9 cellular contexts compared by ENCODE assay signal in the genomic region with DNA sequence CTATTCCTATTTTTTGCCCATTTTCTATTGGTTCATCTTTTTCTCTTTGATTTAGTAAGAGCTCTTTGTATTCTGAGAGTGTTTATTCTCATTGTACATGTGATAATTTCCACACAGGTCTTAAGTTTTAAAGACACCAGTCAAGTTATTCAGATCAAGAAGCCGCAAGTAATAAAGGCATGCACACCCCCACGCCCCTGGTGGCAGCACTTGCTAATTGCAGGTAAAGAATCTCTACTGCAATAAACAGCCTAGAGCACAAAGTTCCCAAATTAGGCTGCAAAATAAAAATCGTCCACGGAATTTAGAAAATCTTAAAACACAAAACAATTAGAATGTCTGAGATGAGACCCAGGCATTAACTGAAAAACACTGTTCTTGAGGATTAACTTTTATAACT. TPM values are rescaled to one million over a fixed set of nuclear protein-coding genes. Genes with fewer than 3 reads are reported as not detected.
DNase-seq lines count a peak whose midpoint lies in the region; ATAC-seq and TF ChIP-seq lines count a peak whose summit lies in the region.
"Had no signal": no experiment of that assay in that cellular context is flagged by ENCODE, and none has a peak within 500 bp of the region (broad histone marks: within the 10 kb centered on the region; RNA-seq: fewer than 3 reads in every experiment).

No MANE protein-coding gene starts in this region.

- H3K9me3 ChIP-seq in Panc1 (ENCODE audit: control insufficient read depth, insufficient read depth, low read depth, low read length) (no peaks in the 10 kb centered on the region), thoracic aorta (no peaks in the 10 kb centered on the region)

- no peaks in the 10 kb centered on the region for H3K4me1 ChIP-seq in Panc1 (ENCODE audit: control insufficient read depth, insufficient read depth, low read length)
- no peaks in the 10 kb centered on the region for H3K4me1 ChIP-seq in thoracic aorta (ENCODE audit: control insufficient read depth in 1 of 2, low read depth in 2 of 2)

- no peaks in the 10 kb centered on the region for H3K36me3 ChIP-seq in Panc1 (ENCODE audit: control insufficient read depth, insufficient read depth, low read length)
- peaks cover 16% of the 10 kb centered on the region for H3K36me3 ChIP-seq in thoracic aorta

- H3K9me3 Mint-ChIP-seq in activated naive CD8-positive, alpha-beta T cell (ENCODE audit: low read depth) = no peaks in the 10 kb centered on the region
- H3K9me3 Mint-ChIP-seq in activated naive CD8-positive, alpha-beta T cell treated with anti-CD3 and anti-CD28 coated beads for 36 hours = peaks cover 3% of the 10 kb centered on the region

- CTCF ChIA-PET in Panc1 (lab: Charles Lee) = interaction anchor here (0.6 kb wide), 1 partner anchor 44 kb away, joined by 4 read pairs; no protein-coding TSS in a partner anchor

- no peaks in the 10 kb centered on the region; the same call in 1 of the 2 replicates for H3K27me3 ChIP-seq in Panc1 (ENCODE audit: control insufficient read depth, insufficient read depth, low read length)
- H3K27me3 ChIP-seq in thoracic aorta (replicated peaks; ENCODE audit: insufficient read depth) = no peaks in the 10 kb centered on the region

- no peak for TF ChIP-seq POLR2A in erythroblast (IDR thresholded peaks at IDR 0.05; ENCODE audit: low read length)

- POLR2A ChIA-PET in Panc1 (lab: Charles Lee) = no interaction called here

- H3K27ac ChIP-seq in Panc1 (ENCODE audit: low read length) = no peak overlapping the region
- H3K27ac ChIP-seq in thoracic aorta = no peak overlapping the region

- H3K36me3 Mint-ChIP-seq in activated naive CD8-positive, alpha-beta T cell = peaks cover 26% of the 10 kb centered on the region
- peaks cover 42% of the 10 kb centered on the region for H3K36me3 Mint-ChIP-seq in activated naive CD8-positive, alpha-beta T cell treated with anti-CD3 and anti-CD28 coated beads for 36 hours

- no peaks in the 10 kb centered on the region for H3K27me3 Mint-ChIP-seq in activated naive CD8-positive, alpha-beta T cell
- H3K27me3 Mint-ChIP-seq in activated naive CD8-positive, alpha-beta T cell treated with anti-CD3 and anti-CD28 coated beads for 36 hours = no peaks in the 10 kb centered on the region

- peaks cover 26% of the 10 kb centered on the region for H3K4me1 Mint-ChIP-seq in activated naive CD8-positive, alpha-beta T cell (ENCODE audit: low read depth)
- peaks cover 13% of the 10 kb centered on the region for H3K4me1 Mint-ChIP-seq in activated naive CD8-positive, alpha-beta T cell treated with anti-CD3 and anti-CD28 coated beads for 36 hours

- DNase-seq in activated naive CD8-positive, alpha-beta T cell treated with anti-CD3 and anti-CD28 coated beads for 36 hours = no peak
- DNase-seq in Panc1 (ENCODE audit: low read depth, low spot score) = no peak
- peak; percentile 45 to 62 for DNase-seq in erythroblast (lab: John Stamatoyannopoulos, UW)
- DNase-seq in thoracic aorta (ENCODE audit: low spot score) = no peak
- no peak for DNase-seq in retina
- DNase-seq in NCI-H1694 treated with DMSO at 0.1 percent for 48 hours (lab: John Stamatoyannopoulos, UW) = no peak
- DNase-seq: GDM1 had no signal

- H3K27ac Mint-ChIP-seq in activated naive CD8-positive, alpha-beta T cell = peak overlapping the region; percentile 11
- no peak overlapping the region for H3K27ac Mint-ChIP-seq in activated naive CD8-positive, alpha-beta T cell treated with anti-CD3 and anti-CD28 coated beads for 36 hours

- peak; percentile 62; the same call in 1 of the 2 replicates for ATAC-seq in Panc1
- ATAC-seq in thoracic aorta (ENCODE audit: insufficient number of reproducible peaks, low FRiP score, low read depth) = no peak
- no peak for ATAC-seq in HG03159 (IDR thresholded peaks at IDR 0.05; ENCODE audit: unreplicated experiment)

- intact Hi-C loops in Panc1 (cut with micrococcal nuclease; ENCODE audit: unreplicated experiment) = no loop called here

- H3K4me3 Mint-ChIP-seq in activated naive CD8-positive, alpha-beta T cell = no peak overlapping the region
- H3K4me3 Mint-ChIP-seq in activated naive CD8-positive, alpha-beta T cell treated with anti-CD3 and anti-CD28 coated beads for 36 hours = no peak overlapping the region

- no TSS peak for BruUV-seq in Panc1 (replicated peaks; lab: Mats Ljungman, UMichigan)

- TF ChIP-seq CTCF in Panc1 (IDR thresholded peaks at IDR 0.05) (peak; percentile 81), thoracic aorta (IDR thresholded peaks at IDR 0.05) (peak; percentile 30)

- H3K4me3 ChIP-seq in Panc1 (ENCODE audit: low read depth in 2 of 2, low read length in 2 of 2) (no peak overlapping the region), thoracic aorta (no peak overlapping the region)

- in situ Hi-C loops in Panc1 (cut with HindIII; ENCODE audit: low pct_unique_long_range_greater_than_20kb, low sequenced_read_pairs) = no loop called here

RNA-seq across cellular contexts. Expression of a gene that starts 45.2 kb away (rescaled TPM):
- total RNA-seq in activated naive CD8-positive, alpha-beta T cell treated with anti-CD3 and anti-CD28 coated beads for 36 hours = 10 to 100 TPM; 14.6 to 15.1 TPM
- total RNA-seq in Panc1 (2021; ENCODE audit: unreplicated experiment) (5.0 TPM), thoracic aorta (10 to 100 TPM; 11.9 to 32.7 TPM)
- polyA plus RNA-seq in Panc1 (2012; ENCODE audit: insufficient read length) = 1.4 TPM

Comparison
In these comparisons a context has a peak if more than half of its experiments do, and no peak if none do; other contexts are left out.
1. DNase-seq: peak in erythroblast (2 of 2); none in activated naive CD8-positive, alpha-beta T cell treated with anti-CD3 and anti-CD28 coated beads for 36 hours (single experiment), Panc1 (single experiment), thoracic aorta (single experiment), retina (single experiment) and NCI-H1694 treated with DMSO at 0.1 percent for 48 hours (single experiment).